8 cellular contexts compared by ENCODE assay signal in the genomic region with DNA sequence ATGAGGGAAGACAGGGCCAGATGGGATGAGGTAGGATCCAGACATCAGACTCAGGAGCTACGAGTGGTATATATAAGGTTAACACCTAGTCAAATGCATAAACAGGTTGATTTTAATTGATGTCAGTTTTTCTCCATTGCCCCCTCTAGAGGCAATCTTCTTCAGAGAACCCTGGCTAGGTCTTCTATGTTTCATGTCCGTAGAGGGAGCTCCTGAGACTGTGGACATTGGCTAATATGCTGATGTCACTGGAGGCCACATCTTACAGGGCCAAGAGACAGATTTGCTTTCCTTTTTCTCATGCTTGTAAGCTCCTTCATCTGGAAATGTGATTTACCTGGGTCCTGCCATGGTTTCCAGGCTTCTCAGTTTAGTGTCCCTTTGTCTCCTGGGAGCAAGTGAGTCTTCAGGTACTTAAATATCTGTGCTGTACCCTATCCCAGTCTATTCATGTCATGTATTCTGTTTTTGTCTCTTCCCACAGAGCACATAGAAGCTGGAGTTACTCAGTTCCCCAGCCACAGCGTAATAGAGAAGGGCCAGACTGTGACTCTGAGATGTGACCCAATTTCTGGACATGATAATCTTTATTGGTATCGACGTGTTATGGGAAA.
DNase-seq lines count a peak whose midpoint lies in the region; ATAC-seq and TF ChIP-seq lines count a peak whose summit lies in the region.

No MANE protein-coding gene starts in this region.

- POLR2A ChIA-PET in GM10248 (lab: Yijun Ruan, JAX), result no interaction called here
- POLR2A ChIA-PET in activated B cell treated with CpG ODN at 0.5 μM for 24 hours (lab: Charles Lee), result no interaction called here

- H3K27ac ChIP-seq in KMS-11, result peak overlapping the region; percentile 11; the same call in 1 of the 2 replicates

- H3K9ac ChIP-seq in KMS-11, result no peak overlapping the region

- H3K4me3 Mint-ChIP-seq in activated B cell treated with CpG ODN at 0.5 μM for 24 hours (no peak overlapping the region), mesothelial cell of epicardium (no peak overlapping the region)

- peaks cover 5% of the 10 kb centered on the region for H3K27me3 Mint-ChIP-seq in activated B cell treated with CpG ODN at 0.5 μM for 24 hours
- no peaks in the 10 kb centered on the region for H3K27me3 Mint-ChIP-seq in mesothelial cell of epicardium (ENCODE audit: low read depth)

- H3K4me1 Mint-ChIP-seq in activated B cell treated with CpG ODN at 0.5 μM for 24 hours, result no peaks in the 10 kb centered on the region
- peaks cover 8% of the 10 kb centered on the region for H3K4me1 Mint-ChIP-seq in mesothelial cell of epicardium

- no peak overlapping the region for H3K4me3 ChIP-seq in AG10803 (ENCODE audit: low read length)
- H3K4me3 ChIP-seq in H7 (ENCODE audit: insufficient read depth, low read depth, low read length), result no peak overlapping the region
- no peak overlapping the region for H3K4me3 ChIP-seq in KMS-11 (IDR thresholded peaks at IDR 0.05; ENCODE audit: insufficient read depth, low read depth, low read length)

- H3K4me1 ChIP-seq in KMS-11 (ENCODE audit: low read depth, poor library complexity, severe bottlenecking), result peaks cover 20% of the 10 kb centered on the region

- peak; percentile 92 for TF ChIP-seq CTCF in AG10803 (conservative IDR thresholded peaks at IDR 0.05; ENCODE audit: low read length)
- peak; percentile 72 for TF ChIP-seq CTCF in GM10248 (IDR thresholded peaks at IDR 0.05; ENCODE audit: control extremely low read depth, extremely low read depth, low read depth, missing control alignments)
- TF ChIP-seq CTCF in KMS-11 (conservative IDR thresholded peaks at IDR 0.05; ENCODE audit: low read depth, low read length), result peak; percentile 88
- TF ChIP-seq CTCF in activated B cell treated with CpG ODN at 0.5 μM for 24 hours (IDR thresholded peaks at IDR 0.05), result no peak
- TF ChIP-seq CTCF in mesothelial cell of epicardium (IDR thresholded peaks at IDR 0.05; ENCODE audit: unreplicated experiment), result no peak

- H3K36me3 ChIP-seq in H7 (replicated peaks; ENCODE audit: control insufficient read depth, insufficient read depth, low read length) (no peaks in the 10 kb centered on the region), KMS-11 (ENCODE audit: insufficient read depth) (no peaks in the 10 kb centered on the region)

- H3K27me3 ChIP-seq in H7 (ENCODE audit: control insufficient read depth, insufficient read depth, low read length), result no peaks in the 10 kb centered on the region
- no peaks in the 10 kb centered on the region for H3K27me3 ChIP-seq in KMS-11 (ENCODE audit: insufficient read depth, low read depth)

- H3K36me3 Mint-ChIP-seq in activated B cell treated with CpG ODN at 0.5 μM for 24 hours (ENCODE audit: low read depth), result no peaks in the 10 kb centered on the region
- no peaks in the 10 kb centered on the region for H3K36me3 Mint-ChIP-seq in mesothelial cell of epicardium

- H3K4me2 ChIP-seq in KMS-11, result peak overlapping the region; percentile 10; the same call in 1 of the 2 replicates

- no peaks in the 10 kb centered on the region for H4K20me1 ChIP-seq in KMS-11 (ENCODE audit: insufficient read depth)

- CTCF ChIA-PET in GM10248 (lab: Yijun Ruan, JAX) (interaction anchor here (0.6 to 7.3 kb wide), 48 partner anchors 10 to 611 kb away, joined by 3 to 88 read pairs (median 5); no protein-coding TSS in a partner anchor), activated B cell treated with CpG ODN at 0.5 μM for 24 hours (lab: Charles Lee) (interaction anchor here (0.7 to 1.6 kb wide), 6 partner anchors 10 to 104 kb away, joined by 3 to 7 read pairs (median 3); no protein-coding TSS in a partner anchor)

- H3K27ac Mint-ChIP-seq in activated B cell treated with CpG ODN at 0.5 μM for 24 hours, result no peak overlapping the region
- H3K27ac Mint-ChIP-seq in mesothelial cell of epicardium, result no peak overlapping the region

- H3K9me3 Mint-ChIP-seq in activated B cell treated with CpG ODN at 0.5 μM for 24 hours, result no peaks in the 10 kb centered on the region
- H3K9me3 Mint-ChIP-seq in mesothelial cell of epicardium, result peaks cover 3% of the 10 kb centered on the region

- peak; percentile 81 for DNase-seq in AG10803 (ENCODE audit: low read depth)
- DNase-seq in GM10248 (ENCODE audit: extremely low spot score), result peak; percentile 71
- DNase-seq in H7, result peak; percentile 47
- no peak for DNase-seq in activated B cell treated with CpG ODN at 0.5 μM for 24 hours
- DNase-seq in iPS DF 4.7 (ENCODE audit: extremely low read depth, low spot score), result peak; percentile 38
- no peak for DNase-seq in mesothelial cell of epicardium (ENCODE audit: low spot score in 2 of 2, unreplicated experiment in 2 of 2)
- no peak for DNase-seq in NCI-H187 treated with DMSO at 0.1 percent for 48 hours (lab: John Stamatoyannopoulos, UW)

- intact Hi-C loops in activated B cell treated with CpG ODN at 0.5 μM for 24 hours (cut with micrococcal nuclease), result no loop called here

- no peaks in the 10 kb centered on the region for H3K79me2 ChIP-seq in KMS-11 (ENCODE audit: insufficient read depth, low read depth)

- peak; percentile 71 for ATAC-seq in activated B cell treated with CpG ODN at 0.5 μM for 24 hours (ENCODE audit: low read depth)

- H2AFZ ChIP-seq in KMS-11 (ENCODE audit: low read depth), result peak overlapping the region; percentile 44; the same call in 1 of the 2 replicates

Comparison
In these comparisons a context has a peak if more than half of its experiments do, and no peak if none do; other contexts are left out.
1. DNase-seq: peak in AG10803 (single experiment), GM10248 (single experiment), H7 (single experiment) and iPS DF 4.7 (single experiment); none in activated B cell treated with CpG ODN at 0.5 μM for 24 hours (single experiment), mesothelial cell of epicardium (0 of 2) and NCI-H187 treated with DMSO at 0.1 percent for 48 hours (single experiment).
2. CTCF ChIP-seq: peak in AG10803 (single experiment), GM10248 (single experiment) and KMS-11 (single experiment); none in activated B cell treated with CpG ODN at 0.5 μM for 24 hours (single experiment) and mesothelial cell of epicardium (single experiment).